ENCODE assay signal across 8 cellular contexts in genomic region chr17:59839646-59840328, GRCh38. TPM values are rescaled to one million over a fixed set of nuclear protein-coding genes. Genes with fewer than 3 reads are reported as not detected.
DNase-seq lines count a peak whose midpoint lies in the region; ATAC-seq and TF ChIP-seq lines count a peak whose summit lies in the region.

No MANE protein-coding gene starts in this region.

- no peaks in the 10 kb centered on the region for H3K27me3 ChIP-seq in esophagus squamous epithelium

- H3K4me3 ChIP-seq in esophagus squamous epithelium (peak overlapping the region; percentile 49 to 76 (median 64)), retinal pigment epithelial cell (ENCODE audit: low read length) (peak overlapping the region; percentile 100)

- peak; percentile 46 for TF ChIP-seq POLR2A in GM19099 (IDR thresholded peaks at IDR 0.05; ENCODE audit: extremely low read depth, insufficient read length, low read depth)
- no peak for TF ChIP-seq POLR2A in esophagus squamous epithelium (IDR thresholded peaks at IDR 0.05)

- no peak for TF ChIP-seq CTCF in esophagus squamous epithelium (IDR thresholded peaks at IDR 0.05)
- no peak for TF ChIP-seq CTCF in retinal pigment epithelial cell (conservative IDR thresholded peaks at IDR 0.05; ENCODE audit: low read depth, low read length)

- H3K36me3 ChIP-seq in esophagus squamous epithelium: peaks cover 0 to 22% (median 0%) of the 10 kb centered on the region in 3 donors

- peak; percentile 90 for DNase-seq in SK-MEL-5 (ENCODE audit: low read depth, low spot score)
- no peak for DNase-seq in esophagus squamous epithelium (lab: John Stamatoyannopoulos, UW)
- no peak for DNase-seq in retinal pigment epithelial cell (ENCODE audit: low read depth)
- no peak for DNase-seq in NCI-H2107 (lab: John Stamatoyannopoulos, UW)
- no peak for DNase-seq in ureter (ENCODE audit: low spot score)
- no peak for DNase-seq in NCI-H774 (lab: John Stamatoyannopoulos, UW)

- H3K27ac ChIP-seq in esophagus squamous epithelium: peak overlapping the region; percentile 89 to 99 (median 94)

- ATAC-seq in HG03378 (IDR thresholded peaks at IDR 0.05; ENCODE audit: unreplicated experiment): no peak

- H3K4me1 ChIP-seq in esophagus squamous epithelium: peaks cover 4 to 70% (median 23%) of the 10 kb centered on the region in 3 donors

- WGBS in esophagus squamous epithelium, 2 donors: 6 to 13% methylated on average over 6 of the region's 6 CpGs

- in situ Hi-C loops in SK-MEL-5 (cut with HindIII; ENCODE audit: low pct_unique_long_range_greater_than_20kb, low sequenced_read_pairs): no loop called here

- no peaks in the 10 kb centered on the region for H3K9me3 ChIP-seq in esophagus squamous epithelium

- intact Hi-C loops in esophagus squamous epithelium (cut with DNase I): no loop called here

RNA-seq across cellular contexts. Expression of gene TUBD1, which starts 53.0 kb away (rescaled TPM):
- 7.3 and 7.4 TPM in 2 replicates for total RNA-seq in SK-MEL-5 (2014; rRNA removed; shearing (Covaris generic))
- polyA plus RNA-seq in SK-MEL-5 (2015; cell fraction: cytosol; rRNA removed): 9.5 and 11.3 TPM in 2 replicates
- polyA plus RNA-seq in SK-MEL-5 (2015; cell fraction: nucleus; rRNA removed): 12.5 and 14.7 TPM in 2 replicates
- 10 to 100 TPM in 2 of 4 donors, 1 to 10 TPM in 2; 8.0 to 16.0 (median 12.5) TPM for total RNA-seq in esophagus squamous epithelium
- total RNA-seq in ureter: 9.4 TPM

RNA-seq across cellular contexts. Expression of gene RPS6KB1, which starts 53.1 kb away (rescaled TPM):
- 29.6 TPM in 2 replicates for total RNA-seq in SK-MEL-5 (2014; rRNA removed; shearing (Covaris generic))
- polyA plus RNA-seq in SK-MEL-5 (2015; cell fraction: cytosol; rRNA removed): 19.6 and 27.1 TPM in 2 replicates
- polyA plus RNA-seq in SK-MEL-5 (2015; cell fraction: nucleus; rRNA removed): 57.3 and 95.7 TPM in 2 replicates
- total RNA-seq in esophagus squamous epithelium (10 to 100 TPM; 18.4 to 49.2 (median 25.9) TPM), ureter (46.8 TPM)
